ENCODE assay signal across 12 cellular contexts in the genomic region with DNA sequence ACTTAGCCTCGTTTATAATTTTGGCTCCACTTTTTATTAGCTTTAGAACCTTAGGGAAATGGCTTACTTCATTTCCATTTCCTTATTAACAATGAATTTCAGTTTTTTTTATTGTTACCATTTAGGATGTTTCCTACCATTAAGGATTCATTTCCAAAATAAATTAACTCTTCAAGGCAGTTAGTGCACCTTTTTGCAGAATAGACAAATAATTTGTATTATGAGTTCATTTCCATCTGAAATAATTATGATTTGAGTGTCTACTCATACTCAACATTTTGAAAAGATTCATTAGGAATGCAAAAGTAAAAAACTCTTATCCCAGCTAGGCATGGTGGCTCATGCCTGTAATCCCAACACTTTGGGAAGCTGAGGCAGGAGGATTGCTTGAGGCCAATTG. TPM values are rescaled to one million over a fixed set of nuclear protein-coding genes. Genes with fewer than 3 reads are reported as not detected.
DNase-seq lines count a peak whose midpoint lies in the region; ATAC-seq and TF ChIP-seq lines count a peak whose summit lies in the region.
"Had no signal": no experiment of that assay in that cellular context is flagged by ENCODE, and none has a peak within 500 bp of the region (broad histone marks: within the 10 kb centered on the region; RNA-seq: fewer than 3 reads in every experiment).

No MANE protein-coding gene starts in this region.

- peak overlapping the region in 1 of 11 experiments; percentile 40; a peak in 1 of 22 replicates for H3K9ac ChIP-seq in BLaER1 treated with 17β-estradiol and CSF1 and Interleukin-3, amounts not matched to agents 10 nM and 100 nM
- no peak overlapping the region for H3K9ac ChIP-seq in DND-41 (ENCODE audit: low read depth, low read length)
- no peak overlapping the region for H3K9ac ChIP-seq in adipocyte (ENCODE audit: low read length)

- no peak for TF ChIP-seq POLR2A in esophagus muscularis mucosa (IDR thresholded peaks at IDR 0.05; ENCODE audit: low read depth)

- H3K36me3 ChIP-seq in BLaER1 treated with 17β-estradiol and CSF1 and Interleukin-3, amounts not matched to agents 10 nM and 100 nM = peaks cover 25 to 34% (median 29%) of the 10 kb centered on the region in 11 experiments
- H3K36me3 ChIP-seq in DND-41 (ENCODE audit: insufficient read depth, low read length) = peaks cover 25% of the 10 kb centered on the region
- peaks cover 2% of the 10 kb centered on the region for H3K36me3 ChIP-seq in adipocyte (ENCODE audit: control insufficient read depth, insufficient read depth, low read length, severe bottlenecking)
- H3K36me3 ChIP-seq in psoas muscle (ENCODE audit: insufficient read depth in 1 of 2, low read depth in 1 of 2) = no peaks in the 10 kb centered on the region
- H3K36me3 ChIP-seq in esophagus muscularis mucosa = no peaks in the 10 kb centered on the region

- peaks cover 0 to 46% (median 16%) of the 10 kb centered on the region in 11 experiments; a peak in 11 of 22 replicates for H4K20me1 ChIP-seq in BLaER1 treated with 17β-estradiol and CSF1 and Interleukin-3, amounts not matched to agents 10 nM and 100 nM
- H4K20me1 ChIP-seq in DND-41 (ENCODE audit: insufficient read depth, low read length) = peaks cover 4% of the 10 kb centered on the region; the same call in 1 of the 2 replicates

- no peak for ATAC-seq in DND-41 (ENCODE audit: insufficient read depth, low read depth)
- no peak for ATAC-seq in psoas muscle
- no peak for ATAC-seq in HG03280 (IDR thresholded peaks at IDR 0.05; ENCODE audit: unreplicated experiment)

- peaks cover 12 to 42% (median 16%) of the 10 kb centered on the region in 10 experiments for H3K4me1 ChIP-seq in BLaER1 treated with 17β-estradiol and CSF1 and Interleukin-3, amounts not matched to agents 10 nM and 100 nM
- H3K4me1 ChIP-seq in DND-41 (ENCODE audit: insufficient read depth, low read length) = peaks cover 29% of the 10 kb centered on the region
- peaks cover 64% of the 10 kb centered on the region for H3K4me1 ChIP-seq in adipocyte (ENCODE audit: control insufficient read depth, insufficient read depth, low read length)
- peaks cover 43% of the 10 kb centered on the region for H3K4me1 ChIP-seq in psoas muscle
- peaks cover 35 to 59% (median 44%) of the 10 kb centered on the region in 4 donors for H3K4me1 ChIP-seq in esophagus muscularis mucosa

- peaks cover 99% of the 10 kb centered on the region for H3K79me2 ChIP-seq in DND-41 (ENCODE audit: insufficient read depth, low read length)

- H3K27me3 ChIP-seq in BLaER1 treated with 17β-estradiol and CSF1 and Interleukin-3, amounts not matched to agents 10 nM and 100 nM = no peaks in the 10 kb centered on the region
- H3K27me3 ChIP-seq in DND-41 (ENCODE audit: insufficient read depth, low read length, poor library complexity) (no peaks in the 10 kb centered on the region), adipocyte (replicated peaks; ENCODE audit: control insufficient read depth, insufficient read depth, low read length) (no peaks in the 10 kb centered on the region), psoas muscle (ENCODE audit: insufficient read depth in 3 of 3, low read length in 2 of 3) (no peaks in the 10 kb centered on the region), esophagus muscularis mucosa (no peaks in the 10 kb centered on the region)
- H3K27me3 ChIP-seq: esophagus squamous epithelium had no signal

- TF ChIP-seq CTCF in DND-41 (IDR thresholded peaks at IDR 0.05; ENCODE audit: borderline replicate concordance, extremely low read depth, low read length, poor library complexity, severe bottlenecking) (no peak), psoas muscle (IDR thresholded peaks at IDR 0.05) (no peak), esophagus muscularis mucosa (IDR thresholded peaks at IDR 0.05) (no peak)

- no peak for TF ChIP-seq EP300 in esophagus muscularis mucosa (IDR thresholded peaks at IDR 0.05)

- 0 out of 20 replicates have a peak overlapping the region, but pooled peaks of 1 of the 10 experiments have one; percentile 3 for H3K4me3 ChIP-seq in BLaER1 treated with 17β-estradiol and CSF1 and Interleukin-3, amounts not matched to agents 10 nM and 100 nM
- no peak overlapping the region for H3K4me3 ChIP-seq in DND-41 (ENCODE audit: low read depth in 1 of 2, low read length in 2 of 2)
- peak overlapping the region; percentile 79 for H3K4me3 ChIP-seq in adipocyte (ENCODE audit: low read length)
- no peak overlapping the region for H3K4me3 ChIP-seq in psoas muscle
- H3K4me3 ChIP-seq in esophagus muscularis mucosa = no peak overlapping the region

- H3K27ac ChIP-seq in BLaER1 treated with 17β-estradiol and CSF1 and Interleukin-3, amounts not matched to agents 10 nM and 100 nM = peak overlapping the region in 10 of 11 experiments; percentile 30 to 68 (median 47); a peak in 12 of 22 replicates
- H3K27ac ChIP-seq in DND-41 (ENCODE audit: low read length) (no peak overlapping the region; the same call in 1 of the 2 replicates), psoas muscle (peak overlapping the region; percentile 43), esophagus muscularis mucosa (replicated peaks in 1 of 4) (no peak overlapping the region)

- H3K9me3 ChIP-seq in BLaER1 treated with 17β-estradiol and CSF1 and Interleukin-3, amounts not matched to agents 10 nM and 100 nM (replicated peaks in 1 of 11) = peaks cover 25 to 36% (median 29%) of the 10 kb centered on the region in 11 experiments
- H3K9me3 ChIP-seq in DND-41 (ENCODE audit: insufficient read depth, low read length, severe bottlenecking) (peaks cover 25% of the 10 kb centered on the region), adipocyte (ENCODE audit: control insufficient read depth, low read length) (peaks cover 9% of the 10 kb centered on the region), psoas muscle (peaks cover 7% of the 10 kb centered on the region), esophagus muscularis mucosa (peaks cover 0 to 9% (median 3%) of the 10 kb centered on the region in 4 donors)

- H2AFZ ChIP-seq in DND-41 (ENCODE audit: low read depth, low read length) = no peak overlapping the region

- peak overlapping the region; percentile 51 to 90 (median 61); a peak in 21 of 22 replicates for H3K4me2 ChIP-seq in BLaER1 treated with 17β-estradiol and CSF1 and Interleukin-3, amounts not matched to agents 10 nM and 100 nM
- peak overlapping the region; percentile 51; the same call in 1 of the 2 replicates for H3K4me2 ChIP-seq in DND-41 (ENCODE audit: insufficient read depth, low read length)

- 44 to 59% (median 57%) methylated on average over 1 of the region's 1 CpG for WGBS in psoas muscle, 3 donors
- 73% methylated on average over 1 of the region's 1 CpG for WGBS in esophagus muscularis mucosa

- intact Hi-C loops in psoas muscle (cut with DNase I) = no loop called here
- intact Hi-C loops in esophagus muscularis mucosa (cut with DNase I) = no loop called here

- DNase-seq in DND-41 (no peak), adipocyte (ENCODE audit: low read depth) (no peak), psoas muscle (no peak), esophagus muscularis mucosa (ENCODE audit: extremely low spot score) (no peak), NCI-H2107 treated with DMSO at 0.1 percent for 48 hours (lab: John Stamatoyannopoulos, UW; ENCODE audit: unreplicated experiment) (no peak)
- DNase-seq: activated CD4-positive, alpha-beta T cell treated with anti-CD3 and anti-CD28 coated beads for 4 hours; activated gamma-delta T cell; central memory CD4-positive, alpha-beta T cell; esophagus squamous epithelium; posterior cingulate gyrus had no signal

RNA-seq across cellular contexts. Expression of a gene that starts 28.7 kb away (rescaled TPM):
- total RNA-seq in psoas muscle (10 to 100 TPM in 3 of 4 donors, 1 to 10 TPM in 1; 9.1 to 20.5 (median 13.5) TPM), esophagus muscularis mucosa (10 to 100 TPM; 21.8 to 32.3 (median 25.5) TPM)
- polyA plus RNA-seq in psoas muscle = 1 to 10 TPM; 2.3 to 5.2 (median 4.0) TPM

Comparison
In these comparisons a context has a peak if more than half of its experiments do, and no peak if none do; other contexts are left out.
1. H3K27ac ChIP-seq: peak in BLaER1 treated with 17β-estradiol and CSF1 and Interleukin-3, amounts not matched to agents 10 nM and 100 nM (10 of 11) and psoas muscle (single experiment); none in DND-41 (single experiment) and esophagus muscularis mucosa (0 of 4).